In the genomic region with DNA sequence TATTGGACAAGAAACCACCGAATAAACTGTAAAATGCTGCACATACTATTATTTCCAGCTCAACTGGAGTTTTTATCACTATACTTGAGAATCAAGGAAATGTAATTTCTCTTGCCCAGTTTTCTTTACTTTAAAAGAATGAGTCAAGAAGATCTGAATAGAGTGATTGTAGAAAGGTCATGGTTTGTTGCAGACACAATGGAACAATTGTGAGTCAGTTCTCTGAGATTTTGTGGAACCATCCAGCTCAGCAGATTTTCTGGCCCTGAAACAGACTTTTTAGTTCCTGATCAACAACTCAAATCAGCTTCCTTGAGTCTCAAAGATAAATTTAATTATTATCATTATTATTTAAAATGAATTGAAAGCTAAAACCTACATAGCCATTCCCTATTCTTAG, we compare ENCODE assay signal across 1 cellular context.
TF ChIP-seq lines count a peak whose summit lies in the region.

No MANE protein-coding gene starts in this region.

TF ChIP-seq in SK-N-SH, 30 proteins besides CTCF, POLR2A, EP300 and RAD21 (continued from another document):
- TF ChIP-seq, protein P1, sequence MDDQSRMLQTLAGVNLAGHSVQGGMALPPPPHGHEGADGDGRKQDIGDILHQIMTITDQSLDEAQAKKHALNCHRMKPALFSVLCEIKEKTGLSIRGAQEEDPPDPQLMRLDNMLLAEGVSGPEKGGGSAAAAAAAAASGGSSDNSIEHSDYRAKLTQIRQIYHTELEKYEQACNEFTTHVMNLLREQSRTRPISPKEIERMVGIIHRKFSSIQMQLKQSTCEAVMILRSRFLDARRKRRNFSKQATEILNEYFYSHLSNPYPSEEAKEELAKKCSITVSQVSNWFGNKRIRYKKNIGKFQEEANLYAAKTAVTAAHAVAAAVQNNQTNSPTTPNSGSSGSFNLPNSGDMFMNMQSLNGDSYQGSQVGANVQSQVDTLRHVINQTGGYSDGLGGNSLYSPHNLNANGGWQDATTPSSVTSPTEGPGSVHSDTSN (IDR thresholded peaks at IDR 0.05): no peak
- TF ChIP-seq SMC3 (IDR thresholded peaks at IDR 0.05; ENCODE audit: low read depth, low read length) (no peak), SIN3A (IDR thresholded peaks at IDR 0.05; ENCODE audit: borderline replicate concordance, low read depth, low read length) (no peak), TCF12 (IDR thresholded peaks at IDR 0.05) (no peak), NFIC (IDR thresholded peaks at IDR 0.05; ENCODE audit: borderline replicate concordance) (no peak)
- TF ChIP-seq, protein P2, sequence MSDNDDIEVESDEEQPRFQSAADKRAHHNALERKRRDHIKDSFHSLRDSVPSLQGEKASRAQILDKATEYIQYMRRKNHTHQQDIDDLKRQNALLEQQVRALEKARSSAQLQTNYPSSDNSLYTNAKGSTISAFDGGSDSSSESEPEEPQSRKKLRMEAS (IDR thresholded peaks at IDR 0.05; ENCODE audit: low read depth): no peak
